ENCODE assay signal across 8 cellular contexts in genomic region chr9:38620483-38621433, GRCh38. TPM values are rescaled to one million over a fixed set of nuclear protein-coding genes. Genes with fewer than 3 reads are reported as not detected.
DNase-seq lines count a peak whose midpoint lies in the region; ATAC-seq and TF ChIP-seq lines count a peak whose summit lies in the region.

Gene ANKRD18A, minus strand, starts transcription at chr9:38620596. Its CDS starts 311 bp downstream, at chr9:38620285.

- H3K27me3 ChIP-seq in kidney epithelial cell (ENCODE audit: control insufficient read depth, insufficient read depth, low read length), result no peaks in the 10 kb centered on the region

- ATAC-seq in HG02763 (IDR thresholded peaks at IDR 0.05; ENCODE audit: unreplicated experiment), result peak; percentile 77
- ATAC-seq in WTC11, result peak; percentile 85

- H3K4me3 ChIP-seq in kidney epithelial cell (ENCODE audit: low read depth, low read length), result peak within 1 kb of the TSS; percentile 78

- peaks cover 19% of the 10 kb centered on the region for H3K36me3 Mint-ChIP-seq in WTC11
- peaks cover 9% of the 10 kb centered on the region for H3K36me3 Mint-ChIP-seq in chondrocyte (ENCODE audit: low read depth)

- TF ChIP-seq CTCF in GM12873 (IDR thresholded peaks at IDR 0.05; ENCODE audit: insufficient read depth, low read depth, low read length, missing control alignments) (peak; percentile 61), WTC11 (IDR thresholded peaks at IDR 0.05) (peak; percentile 46), chondrocyte (IDR thresholded peaks at IDR 0.05) (peak; percentile 86), kidney epithelial cell (IDR thresholded peaks at IDR 0.05; ENCODE audit: insufficient read depth, low read length, poor library complexity, severe bottlenecking) (peak; percentile 71)

- peak within 1 kb of the TSS; percentile 88 for H3K4me3 Mint-ChIP-seq in WTC11
- peak within 1 kb of the TSS; percentile 92 for H3K4me3 Mint-ChIP-seq in chondrocyte (ENCODE audit: unreplicated experiment)

- peak; percentile 94 to 96 for DNase-seq in NCI-H1930 (lab: John Stamatoyannopoulos, UW)
- DNase-seq in WTC11 (ENCODE audit: low spot score), result peak; percentile 96
- peak; percentile 93 for DNase-seq in chondrocyte (ENCODE audit: low spot score)
- DNase-seq in kidney epithelial cell (ENCODE audit: low read depth), result peak; percentile 70
- peak; percentile 73 for DNase-seq in stimulated activated CD4-positive, alpha-beta T cell treated with anti-CD3 and anti-CD28 coated beads, Interleukin-12 subunit alpha, Interleukin-12 subunit beta, amount 100 ng/mL, for 4 hours
- DNase-seq in NOMO-1 treated with dmso at 0.1 percent for 144 hours (lab: John Stamatoyannopoulos, UW; ENCODE audit: unreplicated experiment), result no peak

- no peaks in the 10 kb centered on the region for H3K36me3 ChIP-seq in kidney epithelial cell (ENCODE audit: control insufficient read depth, insufficient read depth, low read length)

- POLR2A ChIA-PET in WTC11 (lab: Charles Lee), result no interaction called here

- H3K27ac Mint-ChIP-seq in WTC11 (peak within 1 kb of the TSS; percentile 76; the same call in 1 of the 2 replicates), chondrocyte (ENCODE audit: unreplicated experiment) (peak within 1 kb of the TSS; percentile 79)

- peaks cover 12% of the 10 kb centered on the region for H3K4me1 Mint-ChIP-seq in WTC11
- H3K4me1 Mint-ChIP-seq in chondrocyte (ENCODE audit: low read depth), result peaks cover 18% of the 10 kb centered on the region

- H3K27me3 Mint-ChIP-seq in WTC11 (ENCODE audit: low read depth), result peaks cover 46% of the 10 kb centered on the region
- H3K27me3 Mint-ChIP-seq in chondrocyte (ENCODE audit: low read depth), result peaks cover 10% of the 10 kb centered on the region

- CTCF ChIA-PET in WTC11 (lab: Charles Lee), result interaction anchor here (0.6 to 2.5 kb wide), 17 partner anchors 14 to 718 kb away, joined by 3 to 15 read pairs (median 4); partner anchors contain the start of gene ALDH1B1

- H3K9me3 Mint-ChIP-seq in WTC11 (peaks cover 22% of the 10 kb centered on the region), chondrocyte (ENCODE audit: low read depth) (peaks cover 15% of the 10 kb centered on the region)

TF ChIP-seq in WTC11, 78 proteins besides CTCF, POLR2A, EP300 and RAD21 (continues in another document):
- TF ChIP-seq SMAD3 (CRISPR knock-in tag; IDR thresholded peaks at IDR 0.05; ENCODE audit: borderline replicate concordance), result peak; percentile 48; the same call in 1 of the 2 replicates
- no peak for TF ChIP-seq ZNF512 (CRISPR knock-in tag; IDR thresholded peaks at IDR 0.05; ENCODE audit: borderline replicate concordance)
- TF ChIP-seq ARID4B (CRISPR knock-in tag; IDR thresholded peaks at IDR 0.05; ENCODE audit: borderline replicate concordance), result peak; percentile 60; the same call in 1 of the 2 replicates
- no peak for TF ChIP-seq ZNF425 (CRISPR knock-in tag; conservative IDR thresholded peaks at IDR 0.05)
- no peak for TF ChIP-seq ZNF671 (CRISPR knock-in tag; IDR thresholded peaks at IDR 0.05)
- TF ChIP-seq GTF2I (CRISPR knock-in tag; conservative IDR thresholded peaks at IDR 0.05), result no peak
- TF ChIP-seq JAZF1 (CRISPR knock-in tag; IDR thresholded peaks at IDR 0.05), result no peak
- TF ChIP-seq CBFB (CRISPR knock-in tag; IDR thresholded peaks at IDR 0.05; ENCODE audit: low read depth), result no peak; the same call in 1 of the 2 replicates
- TF ChIP-seq NR3C1 (CRISPR knock-in tag; conservative IDR thresholded peaks at IDR 0.05; ENCODE audit: low read depth), result no peak
- TF ChIP-seq EMX1 (CRISPR knock-in tag; IDR thresholded peaks at IDR 0.05), result no peak
- no peak; the same call in 1 of the 2 replicates for TF ChIP-seq USF1 (CRISPR knock-in tag; IDR thresholded peaks at IDR 0.05)
- 0 out of 2 replicates have a peak, but pooled peaks have one; percentile 20 for TF ChIP-seq CREB1 (CRISPR knock-in tag; IDR thresholded peaks at IDR 0.05)
- no peak for TF ChIP-seq NR2C2 (CRISPR knock-in tag; IDR thresholded peaks at IDR 0.05)
- TF ChIP-seq ATF3 (CRISPR knock-in tag; conservative IDR thresholded peaks at IDR 0.05), result no peak
- TF ChIP-seq ZNF219 (CRISPR knock-in tag; IDR thresholded peaks at IDR 0.05; ENCODE audit: borderline replicate concordance), result 0 out of 2 replicates have a peak, but pooled peaks have one; percentile 48
- no peak for TF ChIP-seq ZMAT4 (CRISPR knock-in tag; IDR thresholded peaks at IDR 0.05)

RNA-seq across cellular contexts. Expression of gene ANKRD18A, which starts in this region (rescaled TPM):
- total RNA-seq in WTC11 (2021) (10.8 to 15.7 TPM (median 12.9 TPM) in 3 replicates), chondrocyte (0.29 to 5.2 TPM (median 4.5 TPM) in 3 replicates), kidney epithelial cell (2.4 TPM in 2 replicates)
